Comparison of ENCODE assay signal across 23 cellular contexts in the genomic region with DNA sequence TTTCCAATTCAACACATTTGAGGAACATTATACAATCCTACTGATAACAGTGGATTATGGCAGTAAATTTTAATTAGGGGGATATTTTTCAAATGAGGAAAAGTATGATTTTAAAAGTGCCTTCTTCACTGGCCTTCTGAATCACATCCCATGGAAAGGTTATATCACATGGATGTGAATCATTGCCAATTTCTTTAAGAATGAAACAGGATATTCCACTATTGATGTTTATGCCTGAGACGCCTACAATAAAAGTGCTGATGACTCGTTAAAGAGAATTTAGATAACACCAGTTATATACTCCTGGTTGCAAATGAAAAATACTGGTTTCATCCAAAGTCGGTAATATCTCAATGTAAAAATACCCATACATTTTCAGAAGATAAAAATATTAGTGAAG.
"Had no signal": no experiment of that assay in that cellular context is flagged by ENCODE, and none has a peak within 500 bp of the region (broad histone marks: within the 10 kb centered on the region; RNA-seq: fewer than 3 reads in every experiment).

No MANE protein-coding gene starts in this region.

- H3K4me3 ChIP-seq: coronary artery, left lung, lower lobe of right lung, mucosa of descending colon, tibial nerve had no signal

- H3K4me1 Mint-ChIP-seq: activated CD4-positive, alpha-beta memory T cell treated with anti-CD3 and anti-CD28 coated beads, Interleukin-2, amount 10 ng/mL, durations not matched to agents 7 days and 5 days; activated CD4-positive, alpha-beta T cell treated with anti-CD3 and anti-CD28 coated beads, Interleukin-2, amount 10 ng/mL, durations not matched to agents 7 days and 5 days; activated naive CD4-positive, alpha-beta T cell treated with anti-CD3 and anti-CD28 coated beads, Interleukin-2, amount 50 U/mL, for 24 hours; activated naive CD8-positive, alpha-beta T cell treated with anti-CD3 and anti-CD28 coated beads, Interleukin-2, amount 50 U/mL, for 24 hours; nephron had no signal

- H3K9me3 Mint-ChIP-seq: activated CD4-positive, alpha-beta memory T cell treated with anti-CD3 and anti-CD28 coated beads, Interleukin-2, amount 10 ng/mL, durations not matched to agents 7 days and 5 days; activated CD4-positive, alpha-beta T cell treated with anti-CD3 and anti-CD28 coated beads, Interleukin-2, amount 10 ng/mL, durations not matched to agents 7 days and 5 days; activated naive CD4-positive, alpha-beta T cell treated with anti-CD3 and anti-CD28 coated beads, Interleukin-2, amount 50 U/mL, for 24 hours; activated naive CD8-positive, alpha-beta T cell treated with anti-CD3 and anti-CD28 coated beads, Interleukin-2, amount 50 U/mL, for 24 hours; activated T-cell treated with anti-CD3 and anti-CD28 coated beads, Interleukin-2, amount 50 U/mL, for 4 hours; activated T-helper 2 cell treated with anti-CD3 and anti-CD28 coated beads, Interferon-gamma antibody, Interleukin-2, Interleukin-4, amounts not matched to agents 10 μg/mL and 5 μg/mL and 100 μg/mL, durations not matched to agents 14 hours and 24 hours and 36 hours; nephron; stimulated activated naive B cell treated with anti-CD40 and anti-IgM and Interleukin-4, amounts not matched to agents 10 μg/mL and 1 μg/mL and 100 μg/mL, for 72 hours had no signal

- DNase-seq: activated CD4-positive, alpha-beta memory T cell treated with anti-CD3 and anti-CD28 coated beads, Interleukin-2, amount 10 ng/mL, durations not matched to agents 7 days and 5 days; activated CD4-positive, alpha-beta T cell treated with anti-CD3 and anti-CD28 coated beads for 1 hour; activated CD4-positive, alpha-beta T cell treated with anti-CD3 and anti-CD28 coated beads, Interleukin-2, amount 10 ng/mL, durations not matched to agents 7 days and 5 days; activated naive CD8-positive, alpha-beta T cell treated with anti-CD3 and anti-CD28 coated beads, Interleukin-2, amount 50 U/mL, for 24 hours; activated T-cell treated with anti-CD3 and anti-CD28 coated beads, Interleukin-2, amount 50 U/mL, for 4 hours; amygdala; effector memory CD8-positive, alpha-beta T cell; left lung; lower lobe of right lung; mesendoderm; mucosa of descending colon; posterior cingulate gyrus; right cardiac atrium; stimulated activated CD4-positive, alpha-beta T cell treated with anti-CD3 and anti-CD28 coated beads, Interleukin-15, amount 100 ng/mL, for 24 hours; stimulated activated CD4-positive, alpha-beta T cell treated with anti-CD3 and anti-CD28 coated beads, Interleukin-2, amount 100 ng/mL, for 24 hours; stimulated activated naive B cell treated with anti-CD40 and anti-IgM and Interleukin-4, amounts not matched to agents 10 μg/mL and 1 μg/mL and 100 μg/mL, for 72 hours; T-helper 1 cell had no signal

- H3K27me3 Mint-ChIP-seq: activated CD4-positive, alpha-beta memory T cell treated with anti-CD3 and anti-CD28 coated beads, Interleukin-2, amount 10 ng/mL, durations not matched to agents 7 days and 5 days; activated CD4-positive, alpha-beta T cell treated with anti-CD3 and anti-CD28 coated beads, Interleukin-2, amount 10 ng/mL, durations not matched to agents 7 days and 5 days; activated naive CD4-positive, alpha-beta T cell treated with anti-CD3 and anti-CD28 coated beads, Interleukin-2, amount 50 U/mL, for 24 hours; activated naive CD8-positive, alpha-beta T cell treated with anti-CD3 and anti-CD28 coated beads, Interleukin-2, amount 50 U/mL, for 24 hours; effector memory CD8-positive, alpha-beta T cell had no signal

- H3K36me3 Mint-ChIP-seq: activated naive CD4-positive, alpha-beta T cell treated with anti-CD3 and anti-CD28 coated beads, Interleukin-2, amount 50 U/mL, for 24 hours; stimulated activated naive B cell treated with anti-CD40 and anti-IgM and Interleukin-4, amounts not matched to agents 10 μg/mL and 1 μg/mL and 100 μg/mL, for 72 hours had no signal

- ATAC-seq: activated naive CD8-positive, alpha-beta T cell treated with anti-CD3 and anti-CD28 coated beads, Interleukin-2, amount 50 U/mL, for 24 hours; activated T-cell treated with anti-CD3 and anti-CD28 coated beads, Interleukin-2, amount 50 U/mL, for 4 hours; effector memory CD8-positive, alpha-beta T cell; esophagus mucosa; left lung; lower lobe of right lung; mucosa of descending colon; right cardiac atrium; stimulated activated naive B cell treated with anti-CD40 and anti-IgM and Interleukin-4, amounts not matched to agents 10 μg/mL and 1 μg/mL and 100 μg/mL, for 72 hours had no signal

- H3K27ac Mint-ChIP-seq: activated CD4-positive, alpha-beta memory T cell treated with anti-CD3 and anti-CD28 coated beads, Interleukin-2, amount 10 ng/mL, durations not matched to agents 7 days and 5 days; activated CD4-positive, alpha-beta T cell treated with anti-CD3 and anti-CD28 coated beads, Interleukin-2, amount 10 ng/mL, durations not matched to agents 7 days and 5 days; activated naive CD4-positive, alpha-beta T cell treated with anti-CD3 and anti-CD28 coated beads, Interleukin-2, amount 50 U/mL, for 24 hours; activated naive CD8-positive, alpha-beta T cell treated with anti-CD3 and anti-CD28 coated beads, Interleukin-2, amount 50 U/mL, for 24 hours; activated T-helper 2 cell treated with anti-CD3 and anti-CD28 coated beads, Interferon-gamma antibody, Interleukin-2, Interleukin-4, amounts not matched to agents 10 μg/mL and 5 μg/mL and 100 μg/mL, durations not matched to agents 14 hours and 24 hours and 36 hours; effector memory CD8-positive, alpha-beta T cell; nephron; stimulated activated naive B cell treated with anti-CD40 and anti-IgM and Interleukin-4, amounts not matched to agents 10 μg/mL and 1 μg/mL and 100 μg/mL, for 72 hours had no signal

- H3K4me3 Mint-ChIP-seq: activated CD4-positive, alpha-beta memory T cell treated with anti-CD3 and anti-CD28 coated beads, Interleukin-2, amount 10 ng/mL, durations not matched to agents 7 days and 5 days; activated CD4-positive, alpha-beta T cell treated with anti-CD3 and anti-CD28 coated beads, Interleukin-2, amount 10 ng/mL, durations not matched to agents 7 days and 5 days; activated naive CD4-positive, alpha-beta T cell treated with anti-CD3 and anti-CD28 coated beads, Interleukin-2, amount 50 U/mL, for 24 hours; activated naive CD8-positive, alpha-beta T cell treated with anti-CD3 and anti-CD28 coated beads, Interleukin-2, amount 50 U/mL, for 24 hours; activated T-cell treated with anti-CD3 and anti-CD28 coated beads, Interleukin-2, amount 50 U/mL, for 4 hours; effector memory CD8-positive, alpha-beta T cell; nephron; stimulated activated naive B cell treated with anti-CD40 and anti-IgM and Interleukin-4, amounts not matched to agents 10 μg/mL and 1 μg/mL and 100 μg/mL, for 72 hours had no signal
